ENCODE assay signal across 30 cellular contexts in the genomic region with DNA sequence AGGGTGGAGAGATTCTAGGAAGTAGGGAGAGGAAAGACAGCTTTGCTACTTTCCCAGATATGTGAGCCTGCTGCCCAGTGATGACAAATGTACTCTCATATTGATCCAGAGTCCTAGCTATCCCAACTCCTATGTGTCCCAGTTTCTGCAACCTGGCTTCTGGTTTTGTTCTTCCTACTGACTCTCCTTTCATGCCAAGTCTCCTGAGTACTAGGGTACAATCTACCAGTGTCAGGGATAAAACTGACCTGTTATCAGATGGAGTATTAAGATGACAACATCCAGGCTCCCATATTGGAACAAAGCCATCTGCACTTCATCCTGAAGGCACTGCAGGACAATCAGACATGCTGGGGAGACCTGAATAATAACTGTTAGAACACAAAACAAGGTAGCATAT.
"Had no signal": no experiment of that assay in that cellular context is flagged by ENCODE, and none has a peak within 500 bp of the region (broad histone marks: within the 10 kb centered on the region; RNA-seq: fewer than 3 reads in every experiment).

No MANE protein-coding gene starts in this region.

- H3K36me3 Mint-ChIP-seq: activated naive CD8-positive, alpha-beta T cell; stimulated activated memory B cell treated with anti-CD40 and anti-IgM and Interleukin-4, amounts not matched to agents 10 μg/mL and 1 μg/mL and 100 μg/mL, for 72 hours had no signal

- H3K27me3 ChIP-seq: adrenal gland, body of pancreas, cardiac muscle cell, colonic mucosa, left lung, sigmoid colon, upper lobe of left lung, vagina had no signal

- H3K36me3 ChIP-seq: adrenal gland, cardiac muscle cell, colonic mucosa, left lung, sigmoid colon, upper lobe of left lung, vagina had no signal

- H3K27ac Mint-ChIP-seq: activated naive CD8-positive, alpha-beta T cell; nephron; stimulated activated memory B cell treated with anti-CD40 and anti-IgM and Interleukin-4, amounts not matched to agents 10 μg/mL and 1 μg/mL and 100 μg/mL, for 72 hours; stimulated activated naive CD8-positive, alpha-beta T cell treated with anti-CD3 and anti-CD28 coated beads, Interleukin-15, amount 100 ng/mL, for 72 hours had no signal

- H3K4me1 Mint-ChIP-seq: stimulated activated memory B cell treated with anti-CD40 and anti-IgM and Interleukin-4, amounts not matched to agents 10 μg/mL and 1 μg/mL and 100 μg/mL, for 72 hours; stimulated activated naive CD8-positive, alpha-beta T cell treated with anti-CD3 and anti-CD28 coated beads, Interleukin-15, amount 100 ng/mL, for 72 hours had no signal

- H3K4me3 Mint-ChIP-seq: activated naive CD8-positive, alpha-beta T cell; nephron; stimulated activated memory B cell treated with anti-CD40 and anti-IgM and Interleukin-4, amounts not matched to agents 10 μg/mL and 1 μg/mL and 100 μg/mL, for 72 hours; stimulated activated naive CD8-positive, alpha-beta T cell treated with anti-CD3 and anti-CD28 coated beads, Interleukin-15, amount 100 ng/mL, for 72 hours had no signal

- H3K4me1 ChIP-seq: body of pancreas, colonic mucosa, left lung, vagina had no signal

- H3K27ac ChIP-seq: adrenal gland, body of pancreas, cardiac muscle cell, colonic mucosa, left lung, sigmoid colon, upper lobe of left lung, vagina, VCaP had no signal

- DNase-seq: activated CD4-positive, alpha-beta T cell treated with anti-CD3 and anti-CD28 coated beads for 48 hours; activated CD4-positive, alpha-beta T cell treated with anti-CD3 and anti-CD28 coated beads, Interleukin-2, amount 50 U/mL, for 48 hours; activated CD8-positive, alpha-beta memory T cell treated with anti-CD3 and anti-CD28 coated beads for 24 hours; activated effector memory CD4-positive, alpha-beta T cell treated with Interleukin-2 at 50 U/mL for 16 hours; activated naive CD4-positive, alpha-beta T cell treated with Interleukin-2 at 50 U/mL for 16 hours; aorta; body of pancreas; cerebellar nuclear complex; colonic mucosa; effector memory CD4-positive, alpha-beta T cell; kidney glomerular epithelial cell; left lung; posterior cingulate gyrus; sigmoid colon; small intestine; stimulated activated CD4-positive, alpha-beta T cell treated with anti-CD3 and anti-CD28 coated beads, Interleukin-1b, Interleukin-23, amount 100 ng/mL, for 48 hours; stimulated activated CD4-positive, alpha-beta T cell treated with anti-CD3 and anti-CD28 coated beads, Interleukin-4, amount 100 ng/mL, for 4 hours; stimulated activated CD8-positive, alpha-beta memory T cell treated with anti-CD3 and anti-CD28 coated beads, Interleukin-4, amount 100 ng/mL, for 48 hours; stimulated activated naive CD8-positive, alpha-beta T cell treated with anti-CD3 and anti-CD28 coated beads, Interleukin-15, amount 100 ng/mL, for 72 hours; substantia nigra; T-helper 9 cell; upper lobe of left lung had no signal

- H3K9me3 Mint-ChIP-seq: nephron had no signal

- H3K4me3 ChIP-seq: adrenal gland, body of pancreas, cardiac muscle cell, colonic mucosa, left lung, lung, sigmoid colon, upper lobe of left lung, vagina had no signal

- H3K27me3 Mint-ChIP-seq: stimulated activated memory B cell treated with anti-CD40 and anti-IgM and Interleukin-4, amounts not matched to agents 10 μg/mL and 1 μg/mL and 100 μg/mL, for 72 hours; stimulated activated naive CD8-positive, alpha-beta T cell treated with anti-CD3 and anti-CD28 coated beads, Interleukin-15, amount 100 ng/mL, for 72 hours had no signal
